Comparison of ENCODE assay signal across 15 cellular contexts in genomic region chr3:37141676-37142075, GRCh38. TPM values are rescaled to one million over a fixed set of nuclear protein-coding genes. Genes with fewer than 3 reads are reported as not detected.
DNase-seq lines count a peak whose midpoint lies in the region; ATAC-seq and TF ChIP-seq lines count a peak whose summit lies in the region.
"Had no signal": no experiment of that assay in that cellular context is flagged by ENCODE, and none has a peak within 500 bp of the region (broad histone marks: within the 10 kb centered on the region; RNA-seq: fewer than 3 reads in every experiment).

No MANE protein-coding gene starts in this region.

- no peak for TF ChIP-seq CTCF in right atrium auricular region (IDR thresholded peaks at IDR 0.05)
- TF ChIP-seq CTCF in VCaP (conservative IDR thresholded peaks at IDR 0.05): no peak
- TF ChIP-seq CTCF in neutrophil (IDR thresholded peaks at IDR 0.05): no peak

- no peak overlapping the region for H3K4me3 ChIP-seq in right atrium auricular region
- H3K4me3 ChIP-seq in neutrophil (ENCODE audit: low read depth in 1 of 2, low read length in 1 of 2): no peak overlapping the region
- H3K4me3 ChIP-seq in effector memory CD4-positive, alpha-beta T cell (ENCODE audit: insufficient read depth, low read depth, low read length, poor library complexity, severe bottlenecking): no peak overlapping the region
- H3K4me3 ChIP-seq: A549 had no signal

- DNase-seq in right atrium auricular region (ENCODE audit: low spot score) (no peak), left cardiac atrium (no peak), NOMO-1 treated with dmso at 0.1 percent for 144 hours (lab: John Stamatoyannopoulos, UW; ENCODE audit: unreplicated experiment) (no peak)
- DNase-seq in effector memory CD4-positive, alpha-beta T cell: no peak
- DNase-seq: Caco-2; CD8-positive, alpha-beta memory T cell; DND-41; GDM1; HCEC 1CT; HFFc6; IMR-90 had no signal

- intact Hi-C loops in left cardiac atrium (cut with DNase I): no loop called here

- H3K27me3 ChIP-seq in right atrium auricular region (no peaks in the 10 kb centered on the region), neutrophil (no peaks in the 10 kb centered on the region)
- no peaks in the 10 kb centered on the region for H3K27me3 ChIP-seq in effector memory CD4-positive, alpha-beta T cell (replicated peaks; ENCODE audit: control insufficient read depth, insufficient read depth, low read length, poor library complexity, severe bottlenecking)

- peaks cover 5% of the 10 kb centered on the region for H3K36me3 ChIP-seq in right atrium auricular region
- peaks cover 6% of the 10 kb centered on the region for H3K36me3 ChIP-seq in neutrophil
- peaks cover 5% of the 10 kb centered on the region for H3K36me3 ChIP-seq in effector memory CD4-positive, alpha-beta T cell (ENCODE audit: control insufficient read depth, insufficient read depth, low read length)

- H3K4me1 ChIP-seq in right atrium auricular region (peaks cover 0 to 68% of the 10 kb centered on the region in 2 donors), neutrophil (ENCODE audit: control insufficient read depth in 1 of 2, insufficient read depth in 1 of 2, low read depth in 1 of 2, low read length in 1 of 2) (peaks cover 51 to 54% of the 10 kb centered on the region in 2 experiments)
- peaks cover 5% of the 10 kb centered on the region for H3K4me1 ChIP-seq in effector memory CD4-positive, alpha-beta T cell (ENCODE audit: control insufficient read depth, insufficient read depth, low read length, poor library complexity, severe bottlenecking)

- no peak for ATAC-seq in left cardiac atrium
- no peak for ATAC-seq in HG02798 (IDR thresholded peaks at IDR 0.05; ENCODE audit: poor library complexity, unreplicated experiment)
- ATAC-seq: A549 had no signal

- H3K27ac ChIP-seq in right atrium auricular region (peak overlapping the region; percentile 32 to 62), VCaP (peak overlapping the region; percentile 32; the same call in 1 of the 2 replicates), neutrophil (peak overlapping the region; percentile 57)
- H3K27ac ChIP-seq in effector memory CD4-positive, alpha-beta T cell (ENCODE audit: insufficient read depth, low read length, poor library complexity, severe bottlenecking): no peak overlapping the region
- H3K27ac ChIP-seq: A549 had no signal

- H3K9me3 ChIP-seq in right atrium auricular region: no peaks in the 10 kb centered on the region
- H3K9me3 ChIP-seq in neutrophil: no peaks in the 10 kb centered on the region
- no peaks in the 10 kb centered on the region for H3K9me3 ChIP-seq in effector memory CD4-positive, alpha-beta T cell (ENCODE audit: control insufficient read depth, low read length)
- H3K9me3 ChIP-seq: A549, Caco-2 had no signal

RNA-seq across cellular contexts. Expression of gene LRRFIP2, which starts 32.7 kb away (rescaled TPM):
- 100 to 1,000 TPM in 1 of 2 donors, 10 to 100 TPM in 1; 82.3 to 142 TPM for total RNA-seq in right atrium auricular region
- total RNA-seq in left cardiac atrium: 100 to 1,000 TPM; 107 to 116 TPM
